ENCODE assay signal across 12 cellular contexts in genomic region chr9:128439273-128439672, GRCh38. TPM values are rescaled to one million over a fixed set of nuclear protein-coding genes. Genes with fewer than 3 reads are reported as not detected.
A peak's percentile ranks its signal among the peaks of the same experiment; 100 is the strongest.
DNase-seq lines count a peak whose midpoint lies in the region; ATAC-seq and TF ChIP-seq lines count a peak whose summit lies in the region.
"Had no signal": no experiment of that assay in that cellular context is flagged by ENCODE, and none has a peak within 500 bp of the region (broad histone marks: within the 10 kb centered on the region; RNA-seq: fewer than 3 reads in every experiment).

No MANE protein-coding gene starts in this region.

- no peak overlapping the region for H3K9ac ChIP-seq in HCT116 (ENCODE audit: low read length)
- H3K9ac ChIP-seq: GM23248 had no signal

- H4K20me1 ChIP-seq in HCT116 (ENCODE audit: insufficient read depth): no peaks in the 10 kb centered on the region

- no peak overlapping the region for H2AFZ ChIP-seq in HCT116 (ENCODE audit: low read depth, low read length, poor library complexity, severe bottlenecking)
- H2AFZ ChIP-seq: GM23248 had no signal

- POLR2A ChIA-PET in HCT116 (lab: Charles Lee): interaction anchor here (0.6 to 1.3 kb wide), 4 partner anchors 9 to 78 kb away, joined by 3 read pairs; partner anchors contain the start of gene CERCAM

- H3K79me2 ChIP-seq in HCT116 (ENCODE audit: insufficient read depth, low read length): no peaks in the 10 kb centered on the region

- ATAC-seq in HCT116 (no peak), GM19397 (IDR thresholded peaks at IDR 0.05; ENCODE audit: unreplicated experiment) (no peak)

- H3K9me2 ChIP-seq in HCT116 (ENCODE audit: insufficient read depth): no peaks in the 10 kb centered on the region

- H3K4me3 ChIP-seq in HCT116 (replicated peaks in 1 of 2; ENCODE audit: low read depth in 1 of 2, low read length in 2 of 2) (no peak overlapping the region), WERI-Rb-1 (ENCODE audit: low read depth, low read length) (no peak overlapping the region)
- H3K4me3 ChIP-seq: GM23248 had no signal

- H3K9me3 Mint-ChIP-seq in T-helper 1 cell treated with Interleukin-12 subunit alpha and Interleukin-12 subunit beta and Interleukin-4 antibody, amounts not matched to agents 30 μg/mL and 1 μg/mL, for 36 hours: no peaks in the 10 kb centered on the region
- H3K9me3 Mint-ChIP-seq in nephron progenitor cell: no peaks in the 10 kb centered on the region
- H3K9me3 Mint-ChIP-seq: HFFc6 had no signal

- TF ChIP-seq RAD21 in HCT116 (IDR thresholded peaks at IDR 0.05; ENCODE audit: low read depth): no peak

- H3K27me3 ChIP-seq in HCT116 (ENCODE audit: insufficient read depth, low read length): no peaks in the 10 kb centered on the region
- H3K27me3 ChIP-seq in WERI-Rb-1 (ENCODE audit: insufficient read depth, low read depth, severe bottlenecking): no peaks in the 10 kb centered on the region

- peak overlapping the region; percentile 4 for H3K27ac Mint-ChIP-seq in T-helper 1 cell treated with Interleukin-12 subunit alpha and Interleukin-12 subunit beta and Interleukin-4 antibody, amounts not matched to agents 30 μg/mL and 1 μg/mL, for 36 hours
- H3K27ac Mint-ChIP-seq in nephron progenitor cell: peak overlapping the region; percentile 6
- H3K27ac Mint-ChIP-seq: HFFc6 had no signal

- no peaks in the 10 kb centered on the region for H3K36me3 Mint-ChIP-seq in T-helper 1 cell treated with Interleukin-12 subunit alpha and Interleukin-12 subunit beta and Interleukin-4 antibody, amounts not matched to agents 30 μg/mL and 1 μg/mL, for 36 hours (ENCODE audit: low read depth)
- no peaks in the 10 kb centered on the region for H3K36me3 Mint-ChIP-seq in nephron progenitor cell (ENCODE audit: low read depth)

- no peaks in the 10 kb centered on the region for H3K27me3 Mint-ChIP-seq in T-helper 1 cell treated with Interleukin-12 subunit alpha and Interleukin-12 subunit beta and Interleukin-4 antibody, amounts not matched to agents 30 μg/mL and 1 μg/mL, for 36 hours (ENCODE audit: low read depth)
- H3K27me3 Mint-ChIP-seq in nephron progenitor cell (ENCODE audit: low read depth, poor library complexity): peaks cover 7% of the 10 kb centered on the region

- TF ChIP-seq CTCF in HCT116 (IDR thresholded peaks at IDR 0.05 in 2 of 3, conservative IDR thresholded peaks at IDR 0.05 in 1 of 3; ENCODE audit: borderline replicate concordance in 1 of 3, insufficient read depth in 1 of 3, low read depth in 2 of 3, low read length in 2 of 3) (no peak), WERI-Rb-1 (IDR thresholded peaks at IDR 0.05; ENCODE audit: low read depth, low read length) (no peak), nephron progenitor cell (IDR thresholded peaks at IDR 0.05) (no peak)

- no peaks in the 10 kb centered on the region for H3K9me3 ChIP-seq in HCT116 (ENCODE audit: control insufficient read depth in 1 of 2, insufficient read depth in 1 of 2, low read depth in 1 of 2, low read length in 2 of 2)
- peaks cover 3% of the 10 kb centered on the region for H3K9me3 ChIP-seq in WERI-Rb-1 (ENCODE audit: severe bottlenecking)

- intact Hi-C loops in HCT116 (cut with micrococcal nuclease): no loop called here

- peak overlapping the region; percentile 25; the same call in 1 of the 2 replicates for H3K4me2 ChIP-seq in HCT116 (ENCODE audit: low read length)

- 0 out of 2 replicates have a peak overlapping the region, but pooled peaks have one; percentile 41 for H3K27ac ChIP-seq in HCT116 (ENCODE audit: low read depth, low read length)
- H3K27ac ChIP-seq in WERI-Rb-1: peak overlapping the region; percentile 31
- H3K27ac ChIP-seq: 22Rv1, GM23248, HL-60 had no signal

- CTCF ChIA-PET in HCT116 (lab: Charles Lee): interaction anchor here (0.6 to 1.7 kb wide), 17 partner anchors 8 to 196 kb away, joined by 3 to 21 read pairs (median 4); partner anchors contain the start of genes CERCAM, ODF2 and URM1

- H3K36me3 ChIP-seq in HCT116 (ENCODE audit: control insufficient read depth in 1 of 2, insufficient read depth in 2 of 2, low read length in 2 of 2) (no peaks in the 10 kb centered on the region), WERI-Rb-1 (peaks cover 15% of the 10 kb centered on the region)

- DNase-seq in T-helper 1 cell (no peak), HCT116 (ENCODE audit: low read depth, low spot score) (no peak), WERI-Rb-1 (no peak), nephron progenitor cell (no peak), NCI-H524 treated with DMSO at 0.1 percent for 48 hours (lab: John Stamatoyannopoulos, UW) (no peak), NCI-H146 (lab: John Stamatoyannopoulos, UW) (no peak)

- no peak for TF ChIP-seq POLR2A in HCT116 (IDR thresholded peaks at IDR 0.05; ENCODE audit: borderline replicate concordance, extremely low read depth, insufficient read depth, insufficient read length)

- H3K4me1 ChIP-seq in HCT116 (ENCODE audit: control insufficient read depth in 1 of 2, insufficient read depth in 2 of 2, low read length in 2 of 2): peaks cover 2 to 10% of the 10 kb centered on the region in 2 experiments; a peak in 2 of 4 replicates

- no TSS peak for BruUV-seq in HCT116 (replicated peaks; lab: Mats Ljungman, UMichigan)

- peaks cover 8% of the 10 kb centered on the region for H3K4me1 Mint-ChIP-seq in T-helper 1 cell treated with Interleukin-12 subunit alpha and Interleukin-12 subunit beta and Interleukin-4 antibody, amounts not matched to agents 30 μg/mL and 1 μg/mL, for 36 hours (ENCODE audit: low read depth)
- no peaks in the 10 kb centered on the region for H3K4me1 Mint-ChIP-seq in nephron progenitor cell

- RAD21 ChIA-PET in HCT116 (lab: Charles Lee; ENCODE audit: low non-redundant PET in 1 of 2, low total read pairs in 2 of 2, uncharacterized antibody in 2 of 2, unreplicated experiment in 2 of 2): interaction anchor here (0.6 to 1.2 kb wide), 4 partner anchors 19 to 196 kb away, joined by 3 to 5 read pairs (median 3); no protein-coding TSS in a partner anchor

- no peak overlapping the region for H3K4me3 Mint-ChIP-seq in T-helper 1 cell treated with Interleukin-12 subunit alpha and Interleukin-12 subunit beta and Interleukin-4 antibody, amounts not matched to agents 30 μg/mL and 1 μg/mL, for 36 hours
- no peak overlapping the region for H3K4me3 Mint-ChIP-seq in nephron progenitor cell
- H3K4me3 Mint-ChIP-seq: HFFc6 had no signal

TF ChIP-seq in HCT116, 20 proteins besides CTCF, POLR2A, EP300 and RAD21:
- TF ChIP-seq ZNF274 (IDR thresholded peaks at IDR 0.05; ENCODE audit: low read depth, low read length): no peak
- no peak for TF ChIP-seq CEBPB (IDR thresholded peaks at IDR 0.05; ENCODE audit: low read depth)
- no peak for TF ChIP-seq ATF3 (IDR thresholded peaks at IDR 0.05)
- TF ChIP-seq CBX3 (IDR thresholded peaks at IDR 0.05; ENCODE audit: low read depth): no peak
- no peak for TF ChIP-seq SRF (IDR thresholded peaks at IDR 0.05; ENCODE audit: low read depth)
- TF ChIP-seq, protein P1, sequence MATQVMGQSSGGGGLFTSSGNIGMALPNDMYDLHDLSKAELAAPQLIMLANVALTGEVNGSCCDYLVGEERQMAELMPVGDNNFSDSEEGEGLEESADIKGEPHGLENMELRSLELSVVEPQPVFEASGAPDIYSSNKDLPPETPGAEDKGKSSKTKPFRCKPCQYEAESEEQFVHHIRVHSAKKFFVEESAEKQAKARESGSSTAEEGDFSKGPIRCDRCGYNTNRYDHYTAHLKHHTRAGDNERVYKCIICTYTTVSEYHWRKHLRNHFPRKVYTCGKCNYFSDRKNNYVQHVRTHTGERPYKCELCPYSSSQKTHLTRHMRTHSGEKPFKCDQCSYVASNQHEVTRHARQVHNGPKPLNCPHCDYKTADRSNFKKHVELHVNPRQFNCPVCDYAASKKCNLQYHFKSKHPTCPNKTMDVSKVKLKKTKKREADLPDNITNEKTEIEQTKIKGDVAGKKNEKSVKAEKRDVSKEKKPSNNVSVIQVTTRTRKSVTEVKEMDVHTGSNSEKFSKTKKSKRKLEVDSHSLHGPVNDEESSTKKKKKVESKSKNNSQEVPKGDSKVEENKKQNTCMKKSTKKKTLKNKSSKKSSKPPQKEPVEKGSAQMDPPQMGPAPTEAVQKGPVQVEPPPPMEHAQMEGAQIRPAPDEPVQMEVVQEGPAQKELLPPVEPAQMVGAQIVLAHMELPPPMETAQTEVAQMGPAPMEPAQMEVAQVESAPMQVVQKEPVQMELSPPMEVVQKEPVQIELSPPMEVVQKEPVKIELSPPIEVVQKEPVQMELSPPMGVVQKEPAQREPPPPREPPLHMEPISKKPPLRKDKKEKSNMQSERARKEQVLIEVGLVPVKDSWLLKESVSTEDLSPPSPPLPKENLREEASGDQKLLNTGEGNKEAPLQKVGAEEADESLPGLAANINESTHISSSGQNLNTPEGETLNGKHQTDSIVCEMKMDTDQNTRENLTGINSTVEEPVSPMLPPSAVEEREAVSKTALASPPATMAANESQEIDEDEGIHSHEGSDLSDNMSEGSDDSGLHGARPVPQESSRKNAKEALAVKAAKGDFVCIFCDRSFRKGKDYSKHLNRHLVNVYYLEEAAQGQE (IDR thresholded peaks at IDR 0.05; ENCODE audit: low read depth): no peak
- no peak for TF ChIP-seq TCF7L2 (IDR thresholded peaks at IDR 0.05; ENCODE audit: borderline replicate concordance, extremely low read depth, insufficient read depth, insufficient read length)
- no peak for TF ChIP-seq SIN3A (IDR thresholded peaks at IDR 0.05; ENCODE audit: low read depth)

RNA-seq across cellular contexts. Expression of gene ODF2, which starts 16.5 kb away (rescaled TPM):
- total RNA-seq in HCT116 (2021; ENCODE audit: unreplicated experiment): 46.8 TPM
- polyA plus RNA-seq in HCT116 (2012): 57.6 and 58.8 TPM in 2 replicates

RNA-seq across cellular contexts. Expression of gene CERCAM, which starts 18.6 kb away (rescaled TPM):
- 27.0 TPM for total RNA-seq in HCT116 (2021; ENCODE audit: unreplicated experiment)
- 27.1 and 31.1 TPM in 2 replicates for polyA plus RNA-seq in HCT116 (2012)
